ENCODE assay signal across 14 cellular contexts in the genomic region with DNA sequence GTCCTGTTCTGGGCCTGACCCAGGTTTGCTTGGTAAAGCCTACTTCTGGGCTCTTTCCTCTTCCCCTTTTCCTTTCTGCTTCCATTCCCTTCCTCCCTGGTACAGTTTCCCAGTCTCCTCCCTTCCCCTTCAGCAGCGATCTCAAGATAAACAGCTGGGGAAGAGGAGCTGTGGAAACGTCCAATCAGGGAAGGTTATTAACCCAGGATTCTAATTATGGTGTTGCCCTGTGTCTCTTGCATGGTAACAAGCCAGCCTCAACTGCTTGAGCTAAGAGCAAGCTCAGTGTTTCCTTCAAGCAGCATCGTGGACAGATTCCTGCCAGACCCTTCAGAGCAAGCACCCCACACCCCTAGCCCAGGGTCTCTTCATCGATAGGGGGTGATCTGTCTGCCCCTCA.
DNase-seq lines count a peak whose midpoint lies in the region; ATAC-seq and TF ChIP-seq lines count a peak whose summit lies in the region.
"Had no signal": no experiment of that assay in that cellular context is flagged by ENCODE, and none has a peak within 500 bp of the region (broad histone marks: within the 10 kb centered on the region; RNA-seq: fewer than 3 reads in every experiment).

No MANE protein-coding gene starts in this region.

- peaks cover 44% of the 10 kb centered on the region for H3K4me1 Mint-ChIP-seq in neural crest cell
- no peaks in the 10 kb centered on the region for H3K4me1 Mint-ChIP-seq in osteocyte (ENCODE audit: unreplicated experiment)
- H3K4me1 Mint-ChIP-seq: WTC11 had no signal

- no peaks in the 10 kb centered on the region for H3K36me3 ChIP-seq in duodenal mucosa (ENCODE audit: control insufficient read depth in 1 of 2, insufficient read depth in 2 of 2, low read length in 2 of 2)
- H3K36me3 ChIP-seq: gastrocnemius medialis had no signal

- intact Hi-C loops in posterior cingulate gyrus (cut with DNase I): no loop called here

- no peak for ATAC-seq in GM21737 (IDR thresholded peaks at IDR 0.05; ENCODE audit: unreplicated experiment)
- ATAC-seq: WTC11 had no signal

- H3K36me3 Mint-ChIP-seq in neural crest cell (ENCODE audit: low read depth) (no peaks in the 10 kb centered on the region), osteocyte (ENCODE audit: unreplicated experiment) (no peaks in the 10 kb centered on the region)
- H3K36me3 Mint-ChIP-seq: WTC11 had no signal

- H3K27ac ChIP-seq in duodenal mucosa (ENCODE audit: low read depth, low read length): peak overlapping the region; percentile 17
- H3K27ac ChIP-seq: C4-2B, gastrocnemius medialis had no signal

- H3K9me3 Mint-ChIP-seq in neural crest cell (peaks cover 4% of the 10 kb centered on the region), osteocyte (ENCODE audit: unreplicated experiment) (peaks cover 4% of the 10 kb centered on the region)
- H3K9me3 Mint-ChIP-seq: dendritic cell treated with granulocyte-macrophage colony-stimulating factor and Interleukin-4, amounts not matched to agents 40 ng/mL and 50 ng/mL, for 4 days had no signal

- DNase-seq in AG20443 (ENCODE audit: low spot score) (peak; percentile 48), LHCN-M2 (ENCODE audit: low read depth) (peak; percentile 65), neural crest cell (ENCODE audit: low read depth, low spot score) (no peak), NCI-H524 treated with DMSO at 0.1 percent for 48 hours (lab: John Stamatoyannopoulos, UW) (no peak), posterior cingulate gyrus (no peak), osteocyte (ENCODE audit: extremely low spot score, unreplicated experiment) (no peak)
- DNase-seq: gastrocnemius medialis, H7, NCI-H774 had no signal

- peak overlapping the region in 1 of 2 donors; percentile 19 for H3K9ac ChIP-seq in duodenal mucosa (ENCODE audit: low read depth in 1 of 2, low read length in 2 of 2)

- TF ChIP-seq CTCF in neural crest cell (conservative IDR thresholded peaks at IDR 0.05) (no peak), osteocyte (IDR thresholded peaks at IDR 0.05) (no peak)

- H3K4me1 ChIP-seq in duodenal mucosa (ENCODE audit: control insufficient read depth in 1 of 2, insufficient read depth in 2 of 2, low read length in 2 of 2): no peaks in the 10 kb centered on the region

- H3K4me3 ChIP-seq in duodenal mucosa (ENCODE audit: low read depth in 1 of 2, low read length in 2 of 2): no peak overlapping the region
- H3K4me3 ChIP-seq: gastrocnemius medialis had no signal

- H3K27me3 ChIP-seq in duodenal mucosa (ENCODE audit: control insufficient read depth in 1 of 2, insufficient read depth in 2 of 2, low read length in 2 of 2): no peaks in the 10 kb centered on the region
- H3K27me3 ChIP-seq: gastrocnemius medialis had no signal

- H3K27ac Mint-ChIP-seq in neural crest cell (ENCODE audit: unreplicated experiment) (peak overlapping the region; percentile 65), osteocyte (ENCODE audit: unreplicated experiment) (no peak overlapping the region)
- H3K27ac Mint-ChIP-seq: dendritic cell treated with granulocyte-macrophage colony-stimulating factor and Interleukin-4, amounts not matched to agents 40 ng/mL and 50 ng/mL, for 4 days; WTC11 had no signal

- no peaks in the 10 kb centered on the region for H3K27me3 Mint-ChIP-seq in neural crest cell (ENCODE audit: low read depth)
- H3K27me3 Mint-ChIP-seq in osteocyte (ENCODE audit: unreplicated experiment): no peaks in the 10 kb centered on the region

- H3K4me3 Mint-ChIP-seq in neural crest cell (no peak overlapping the region), osteocyte (ENCODE audit: unreplicated experiment) (no peak overlapping the region)
- H3K4me3 Mint-ChIP-seq: dendritic cell treated with granulocyte-macrophage colony-stimulating factor and Interleukin-4, amounts not matched to agents 40 ng/mL and 50 ng/mL, for 4 days; WTC11 had no signal

- H3K9me3 ChIP-seq in duodenal mucosa (ENCODE audit: control insufficient read depth in 1 of 2, low read length in 2 of 2): no peaks in the 10 kb centered on the region
- H3K9me3 ChIP-seq: gastrocnemius medialis had no signal

Comparison
In these comparisons a context has a peak if more than half of its experiments do, and no peak if none do; other contexts are left out.
1. DNase-seq: peak in AG20443 (single experiment) and LHCN-M2 (single experiment); none in neural crest cell (single experiment), NCI-H524 treated with DMSO at 0.1 percent for 48 hours (single experiment), posterior cingulate gyrus (0 of 10) and osteocyte (single experiment).